18 cellular contexts compared by ENCODE assay signal in the genomic region with DNA sequence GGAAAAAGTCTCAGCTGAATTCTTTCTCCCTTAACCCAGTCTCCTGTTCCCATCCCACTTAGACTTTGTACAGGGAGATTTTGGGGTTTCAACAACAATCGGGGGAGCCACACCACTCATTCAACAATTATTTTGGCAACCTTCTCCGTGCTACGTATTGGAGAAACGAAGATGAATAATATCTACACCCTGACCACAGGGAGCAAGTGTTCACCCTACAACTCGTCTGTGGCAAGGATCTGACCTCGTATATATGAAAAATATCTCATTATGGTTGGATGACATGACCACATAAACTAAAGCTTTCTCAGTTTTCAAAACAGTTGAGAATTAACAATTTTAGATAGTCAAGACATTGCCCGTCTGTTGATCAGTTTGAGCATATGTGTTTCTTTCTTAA.
DNase-seq lines count a peak whose midpoint lies in the region; ATAC-seq, FAIRE-seq and TF ChIP-seq lines count a peak whose summit lies in the region.
"Had no signal": no experiment of that assay in that cellular context is flagged by ENCODE, and none has a peak within 500 bp of the region (broad histone marks: within the 10 kb centered on the region; RNA-seq: fewer than 3 reads in every experiment).

No MANE protein-coding gene starts in this region.

- H3K9ac ChIP-seq in astrocyte (ENCODE audit: low read length), result no peak overlapping the region
- H3K9ac ChIP-seq in fibroblast of lung (ENCODE audit: insufficient read depth, low read length), result no peak overlapping the region

- H3K9me3 Mint-ChIP-seq in astrocyte (ENCODE audit: unreplicated experiment), result no peaks in the 10 kb centered on the region

- no peaks in the 10 kb centered on the region for H3K27me3 Mint-ChIP-seq in astrocyte (ENCODE audit: low read depth, unreplicated experiment)
- H3K27me3 Mint-ChIP-seq: CD4-positive, alpha-beta memory T cell had no signal

- no peak for FAIRE-seq in astrocyte (lab: Jason Lieb, UNC)
- FAIRE-seq: H54 had no signal

- H2AFZ ChIP-seq in astrocyte (ENCODE audit: low read depth, low read length) (no peak overlapping the region), fibroblast of lung (ENCODE audit: low read length) (no peak overlapping the region)

- H3K4me1 ChIP-seq in astrocyte (ENCODE audit: insufficient read depth, low read length), result no peaks in the 10 kb centered on the region
- no peaks in the 10 kb centered on the region for H3K4me1 ChIP-seq in fibroblast of lung (ENCODE audit: control insufficient read depth, extremely low read depth, insufficient read depth, low read length)

- H3K4me1 Mint-ChIP-seq in astrocyte (ENCODE audit: low read depth, unreplicated experiment), result peaks cover 4% of the 10 kb centered on the region
- H3K4me1 Mint-ChIP-seq: CD4-positive, alpha-beta memory T cell had no signal

- H3K4me3 Mint-ChIP-seq in astrocyte (ENCODE audit: unreplicated experiment), result no peak overlapping the region
- H3K4me3 Mint-ChIP-seq: CD4-positive, alpha-beta memory T cell had no signal

- ATAC-seq in GM19324 (IDR thresholded peaks at IDR 0.05; ENCODE audit: low FRiP score, unreplicated experiment) (no peak), GM21576 (IDR thresholded peaks at IDR 0.05; ENCODE audit: unreplicated experiment) (no peak)

- DNase-seq in HCEC 1CT, result peak; percentile 85
- DNase-seq in astrocyte (ENCODE audit: low read depth), result peak; percentile 87
- peak; percentile 56 to 90 for DNase-seq in fibroblast of lung (ENCODE audit: low read depth in 2 of 2)
- DNase-seq in dermis blood vessel endothelial cell, result no peak
- no peak for DNase-seq in pons (ENCODE audit: low spot score)
- DNase-seq: CD4-positive, alpha-beta memory T cell; DMS79; GDM1; NCI-H1436 treated with DMSO at 0.1 percent for 48 hours; NCI-H2081; NCI-H748 treated with DMSO at 0.1 percent for 48 hours; OCI-M1; RPMI8226; SIG-M5 had no signal

- H3K4me3 ChIP-seq in astrocyte (ENCODE audit: insufficient read depth, low read depth, low read length), result no peak overlapping the region
- H3K4me3 ChIP-seq in fibroblast of lung (replicated peaks in 1 of 4; ENCODE audit: control extremely low read depth in 1 of 4, insufficient read depth in 1 of 4, low read depth in 3 of 4, low read length in 4 of 4), result no peak overlapping the region

- H3K4me2 ChIP-seq in astrocyte (ENCODE audit: low read length) (peak overlapping the region; percentile 19), fibroblast of lung (ENCODE audit: extremely low read depth, insufficient read depth, low read length) (peak overlapping the region; percentile 45)

- H3K9me3 ChIP-seq in astrocyte (ENCODE audit: insufficient read depth, low read depth, low read length) (no peaks in the 10 kb centered on the region), fibroblast of lung (ENCODE audit: control insufficient read depth, insufficient read depth, low read depth, low read length) (no peaks in the 10 kb centered on the region)

- no peaks in the 10 kb centered on the region for H3K36me3 Mint-ChIP-seq in astrocyte (ENCODE audit: low read depth, unreplicated experiment)
- H3K36me3 Mint-ChIP-seq: CD4-positive, alpha-beta memory T cell had no signal

- no peaks in the 10 kb centered on the region for H3K79me2 ChIP-seq in astrocyte (ENCODE audit: insufficient read depth, low read length)
- no peaks in the 10 kb centered on the region for H3K79me2 ChIP-seq in fibroblast of lung (ENCODE audit: control insufficient read depth, insufficient read depth, low read length)

- H3K27me3 ChIP-seq in astrocyte (ENCODE audit: insufficient read depth, low read length) (no peaks in the 10 kb centered on the region), fibroblast of lung (ENCODE audit: control insufficient read depth, insufficient read depth, low read length) (no peaks in the 10 kb centered on the region)

- TF ChIP-seq CTCF in astrocyte (IDR thresholded peaks at IDR 0.05; ENCODE audit: insufficient read depth, low read depth, low read length), result no peak
- no peak for TF ChIP-seq CTCF in fibroblast of lung (conservative IDR thresholded peaks at IDR 0.05 in 1 of 2, IDR thresholded peaks at IDR 0.05 in 1 of 2; ENCODE audit: low read depth in 1 of 2, low read length in 2 of 2)

- peaks cover 2% of the 10 kb centered on the region for H3K36me3 ChIP-seq in astrocyte (ENCODE audit: insufficient read depth, low read length)
- no peaks in the 10 kb centered on the region for H3K36me3 ChIP-seq in fibroblast of lung (ENCODE audit: control insufficient read depth, insufficient read depth, low read length)

- H3K27ac Mint-ChIP-seq in astrocyte (ENCODE audit: unreplicated experiment), result no peak overlapping the region
- H3K27ac Mint-ChIP-seq: CD4-positive, alpha-beta memory T cell had no signal

- H4K20me1 ChIP-seq in astrocyte (ENCODE audit: insufficient read depth, low read length) (peaks cover 9% of the 10 kb centered on the region), fibroblast of lung (ENCODE audit: control insufficient read depth, extremely low read depth, insufficient read depth, low read length) (no peaks in the 10 kb centered on the region)

- H3K27ac ChIP-seq in astrocyte (ENCODE audit: low read depth, low read length), result no peak overlapping the region
- H3K27ac ChIP-seq in fibroblast of lung (ENCODE audit: insufficient read depth, low read length), result no peak overlapping the region
- H3K27ac ChIP-seq: HL-60 had no signal

Comparison
In these comparisons a context has a peak if more than half of its experiments do, and no peak if none do; other contexts are left out.
1. DNase-seq: peak in HCEC 1CT (single experiment), astrocyte (single experiment) and fibroblast of lung (2 of 2); none in dermis blood vessel endothelial cell (single experiment) and pons (single experiment).